Comparison of ENCODE assay signal across 16 cellular contexts in the genomic region with DNA sequence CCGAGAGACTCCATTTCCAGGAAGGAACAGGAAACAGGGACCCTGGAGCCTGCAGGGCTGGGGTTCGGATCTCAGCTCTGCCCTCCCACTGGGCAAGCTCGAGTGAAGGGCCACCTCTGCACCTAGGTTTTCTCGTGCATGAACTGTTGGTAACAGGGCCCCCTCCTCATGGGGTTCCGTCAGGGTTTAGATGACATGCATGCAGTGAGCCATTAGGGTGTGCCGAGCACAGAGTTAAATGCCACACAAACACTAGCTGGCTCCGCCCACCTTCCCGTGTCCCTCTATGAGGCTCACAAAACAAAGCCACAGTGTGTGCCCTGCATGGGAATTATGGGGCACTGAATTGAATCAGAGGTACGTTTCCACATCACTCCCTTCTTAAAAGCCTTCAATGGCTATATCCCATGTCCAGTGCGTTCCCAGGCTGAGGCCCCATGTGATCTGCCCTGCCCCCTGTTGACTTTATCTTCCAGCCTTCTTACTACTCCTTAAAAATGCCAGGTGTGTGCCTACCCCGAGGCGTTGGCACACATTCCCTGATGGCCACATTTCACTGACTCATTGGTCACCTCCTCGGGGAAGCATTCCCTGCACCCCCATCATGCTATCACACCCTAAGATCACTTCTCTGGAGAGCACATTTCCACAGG. TPM values are rescaled to one million over a fixed set of nuclear protein-coding genes. Genes with fewer than 3 reads are reported as not detected.
DNase-seq lines count a peak whose midpoint lies in the region; ATAC-seq and TF ChIP-seq lines count a peak whose summit lies in the region.
"Had no signal": no experiment of that assay in that cellular context is flagged by ENCODE, and none has a peak within 500 bp of the region (broad histone marks: within the 10 kb centered on the region; RNA-seq: fewer than 3 reads in every experiment).

No MANE protein-coding gene starts in this region.

- H2BK120ac ChIP-seq in mesenchymal stem cell (ENCODE audit: low read depth, low read length) = no peak overlapping the region

- H3K4me1 Mint-ChIP-seq in HFFc6 (ENCODE audit: low read depth) = peaks cover 18% of the 10 kb centered on the region

- H3K9me3 Mint-ChIP-seq in HFFc6 = no peaks in the 10 kb centered on the region
- H3K9me3 Mint-ChIP-seq: activated naive CD8-positive, alpha-beta T cell treated with anti-CD3 and anti-CD28 coated beads, Interleukin-2, amount 10 ng/mL, durations not matched to agents 7 days and 5 days; activated T-cell treated with anti-CD3 and anti-CD28 coated beads, Interleukin-2, amount 50 U/mL, for 72 hours had no signal

- DNase-seq in Ammon's horn (ENCODE audit: low spot score) = peak; percentile 8
- DNase-seq in HFFc6 = no peak
- peak; percentile 54 for DNase-seq in SW480 (ENCODE audit: low spot score)
- no peak for DNase-seq in mesenchymal stem cell
- no peak for DNase-seq in stimulated activated CD4-positive, alpha-beta T cell treated with anti-CD3 and anti-CD28 coated beads, Interleukin-15, amount 100 ng/mL, for 24 hours
- no peak for DNase-seq in pons (ENCODE audit: low spot score)
- DNase-seq: activated naive CD8-positive, alpha-beta T cell treated with anti-CD3 and anti-CD28 coated beads, Interleukin-2, amount 10 ng/mL, durations not matched to agents 7 days and 5 days; activated T-cell treated with anti-CD3 and anti-CD28 coated beads, Interleukin-2, amount 50 U/mL, for 72 hours; DMS79 treated with DMSO at 0.1 percent for 48 hours; GOT3; NCI-H1417 treated with DMSO at 0.1 percent for 48 hours; NCI-H446 treated with DMSO at 0.1 percent for 48 hours; stimulated activated CD4-positive, alpha-beta T cell treated with anti-CD3 and anti-CD28 coated beads, Interleukin-2, amount 100 ng/mL, for 48 hours had no signal

- TF ChIP-seq CTCF in HFFc6 (IDR thresholded peaks at IDR 0.05) = no peak

- no peak overlapping the region for H2AFZ ChIP-seq in mesenchymal stem cell (ENCODE audit: low read depth, low read length)

- H3K14ac ChIP-seq in mesenchymal stem cell (ENCODE audit: low read length in 2 of 2) = no peak overlapping the region

- H3K9me3 ChIP-seq in mesenchymal stem cell (ENCODE audit: control insufficient read depth, low read length) = no peaks in the 10 kb centered on the region
- H3K9me3 ChIP-seq: suprapubic skin had no signal

- H3K23ac ChIP-seq in mesenchymal stem cell (ENCODE audit: low read length in 2 of 2) = no peak overlapping the region

- peaks cover 19% of the 10 kb centered on the region for H3K36me3 Mint-ChIP-seq in HFFc6 (ENCODE audit: low read depth)
- H3K36me3 Mint-ChIP-seq: activated naive CD8-positive, alpha-beta T cell treated with anti-CD3 and anti-CD28 coated beads, Interleukin-2, amount 10 ng/mL, durations not matched to agents 7 days and 5 days had no signal

- ATAC-seq in GM18858 (IDR thresholded peaks at IDR 0.05; ENCODE audit: unreplicated experiment) = no peak
- ATAC-seq in GM19397 (IDR thresholded peaks at IDR 0.05; ENCODE audit: unreplicated experiment) = no peak
- ATAC-seq: activated T-cell treated with anti-CD3 and anti-CD28 coated beads, Interleukin-2, amount 50 U/mL, for 72 hours had no signal

- no peak overlapping the region for H3K9ac ChIP-seq in mesenchymal stem cell (ENCODE audit: low read length)

- peak overlapping the region; percentile 7 for H4K91ac ChIP-seq in mesenchymal stem cell (ENCODE audit: low read length)

- no peak overlapping the region for H2AK5ac ChIP-seq in mesenchymal stem cell (ENCODE audit: low read length, severe bottlenecking)

- H3K27ac Mint-ChIP-seq in HFFc6 = peak overlapping the region; percentile 35; the same call in 1 of the 2 replicates
- H3K27ac Mint-ChIP-seq: activated naive CD8-positive, alpha-beta T cell treated with anti-CD3 and anti-CD28 coated beads, Interleukin-2, amount 10 ng/mL, durations not matched to agents 7 days and 5 days; activated T-cell treated with anti-CD3 and anti-CD28 coated beads, Interleukin-2, amount 50 U/mL, for 72 hours had no signal

- H4K8ac ChIP-seq in mesenchymal stem cell (ENCODE audit: low read length) = no peak overlapping the region

- no peak overlapping the region for H2BK15ac ChIP-seq in mesenchymal stem cell (ENCODE audit: low read depth, poor library complexity, severe bottlenecking)

- no peak overlapping the region for H2BK5ac ChIP-seq in mesenchymal stem cell (ENCODE audit: low read depth, low read length, poor library complexity, severe bottlenecking)

- H3K36me3 ChIP-seq in mesenchymal stem cell (ENCODE audit: control insufficient read depth in 1 of 2, insufficient read depth in 2 of 2, low read depth in 1 of 2, low read length in 2 of 2) = peaks cover 27 to 33% of the 10 kb centered on the region in 2 experiments
- H3K36me3 ChIP-seq: suprapubic skin had no signal

- H3K4me3 Mint-ChIP-seq in HFFc6 = no peak overlapping the region
- H3K4me3 Mint-ChIP-seq: activated naive CD8-positive, alpha-beta T cell treated with anti-CD3 and anti-CD28 coated beads, Interleukin-2, amount 10 ng/mL, durations not matched to agents 7 days and 5 days; activated T-cell treated with anti-CD3 and anti-CD28 coated beads, Interleukin-2, amount 50 U/mL, for 72 hours had no signal

- H3K4me1 ChIP-seq in mesenchymal stem cell (ENCODE audit: control insufficient read depth, insufficient read depth, low read depth, low read length) = peaks cover 14% of the 10 kb centered on the region
- H3K4me1 ChIP-seq: suprapubic skin had no signal

- no peak overlapping the region for H2BK12ac ChIP-seq in mesenchymal stem cell (ENCODE audit: low read length in 2 of 2)

- no peak overlapping the region for H3K4me2 ChIP-seq in mesenchymal stem cell (ENCODE audit: low read length, poor library complexity, severe bottlenecking)

- no peak overlapping the region for H3K18ac ChIP-seq in mesenchymal stem cell (ENCODE audit: low read depth in 1 of 2, low read length in 2 of 2)

- no peaks in the 10 kb centered on the region; the same call in none of the 2 replicates for H3K27me3 Mint-ChIP-seq in HFFc6 (ENCODE audit: insufficient read depth)

- peaks cover 45% of the 10 kb centered on the region for H3K79me1 ChIP-seq in mesenchymal stem cell (replicated peaks; ENCODE audit: low read length, poor library complexity, severe bottlenecking)

- no peaks in the 10 kb centered on the region for H3K27me3 ChIP-seq in mesenchymal stem cell (ENCODE audit: control insufficient read depth in 1 of 2, insufficient read depth in 1 of 2, low read length in 2 of 2)
- H3K27me3 ChIP-seq: suprapubic skin had no signal

- H3K4ac ChIP-seq in mesenchymal stem cell (ENCODE audit: low read depth in 1 of 2, low read length in 2 of 2) = no peak overlapping the region

- 85% methylated on average over 13 of the region's 13 CpGs for WGBS in mesenchymal stem cell

- H3K27ac ChIP-seq in mesenchymal stem cell (ENCODE audit: low read length, poor library complexity, severe bottlenecking) = no peak overlapping the region
- H3K27ac ChIP-seq: suprapubic skin had no signal

- H3K4me3 ChIP-seq in mesenchymal stem cell (ENCODE audit: insufficient read depth in 1 of 2, low read depth in 1 of 2, low read length in 2 of 2) = no peak overlapping the region
- H3K4me3 ChIP-seq: suprapubic skin had no signal

RNA-seq across cellular contexts. Expression of a gene that starts 35.8 kb away (rescaled TPM):
- total RNA-seq in HFFc6 (2021; fragmentation: NEBNext Ultra II Directional; extraction: Animal tissue kit (Norgen Biotek cat#: 25700)) = 10 to 100 TPM; 37.1 to 49.8 (median 42.8) TPM
- polyA plus RNA-seq in mesenchymal stem cell (2013, experiment 1 of 2) = 21.3 TPM
- 21.1 TPM for polyA plus RNA-seq in mesenchymal stem cell (2013, experiment 2 of 2)

Comparison
In these comparisons a context has a peak if more than half of its experiments do, and no peak if none do; other contexts are left out.
1. DNase-seq: peak in Ammon's horn (single experiment) and SW480 (single experiment); none in HFFc6 (single experiment), mesenchymal stem cell (single experiment), stimulated activated CD4-positive, alpha-beta T cell treated with anti-CD3 and anti-CD28 coated beads, Interleukin-15, amount 100 ng/mL, for 24 hours (single experiment) and pons (single experiment).